1 cellular context compared by ENCODE assay signal in the genomic region with DNA sequence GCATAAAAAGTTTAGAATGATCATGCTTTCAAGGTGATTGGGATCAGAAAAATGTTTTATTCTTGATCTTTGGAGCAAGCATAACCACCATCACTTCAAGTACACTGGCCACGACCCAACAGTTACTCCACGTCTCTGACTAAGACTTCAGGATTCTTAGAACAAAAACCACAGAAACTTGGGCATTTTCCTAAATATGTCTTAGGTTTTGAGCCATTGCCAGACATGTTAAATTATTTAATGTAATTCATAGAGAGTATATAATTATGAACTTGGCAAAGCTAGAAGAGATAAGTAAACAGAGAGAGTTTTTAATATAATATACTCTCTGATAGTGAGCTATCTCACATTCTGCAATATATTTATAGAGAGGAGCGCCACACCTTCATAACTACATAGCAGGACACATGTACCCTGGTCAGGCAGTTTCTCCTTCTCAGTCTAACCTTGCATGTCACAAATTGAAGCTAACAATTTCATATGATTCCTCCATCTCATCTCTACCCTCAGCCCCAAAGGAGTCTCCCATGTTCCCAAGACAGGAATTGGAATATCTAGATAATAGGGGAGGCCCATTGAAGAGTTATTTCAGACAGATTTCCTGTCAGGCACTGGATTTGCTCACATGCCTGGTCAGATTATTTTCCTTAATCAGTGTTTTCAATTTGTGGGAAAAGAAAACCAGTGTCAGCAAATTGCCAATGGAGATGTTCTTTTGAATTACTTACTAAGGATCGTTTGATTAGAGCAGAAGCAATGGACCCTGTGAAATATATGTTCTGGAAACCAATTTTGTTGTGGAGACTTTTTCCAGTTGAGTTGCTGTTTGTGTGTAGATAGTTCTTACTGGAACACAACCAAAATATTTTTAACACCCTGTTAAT.
A peak's percentile ranks its signal among the peaks of the same experiment; 100 is the strongest.
TF ChIP-seq lines count a peak whose summit lies in the region.

No MANE protein-coding gene starts in this region.

TF ChIP-seq in SK-N-SH treated with all-trans-retinoic acid at 6 μM for 48 hours, 23 proteins besides CTCF, POLR2A, EP300 and RAD21 (continued from another document):
- TF ChIP-seq, protein P1, sequence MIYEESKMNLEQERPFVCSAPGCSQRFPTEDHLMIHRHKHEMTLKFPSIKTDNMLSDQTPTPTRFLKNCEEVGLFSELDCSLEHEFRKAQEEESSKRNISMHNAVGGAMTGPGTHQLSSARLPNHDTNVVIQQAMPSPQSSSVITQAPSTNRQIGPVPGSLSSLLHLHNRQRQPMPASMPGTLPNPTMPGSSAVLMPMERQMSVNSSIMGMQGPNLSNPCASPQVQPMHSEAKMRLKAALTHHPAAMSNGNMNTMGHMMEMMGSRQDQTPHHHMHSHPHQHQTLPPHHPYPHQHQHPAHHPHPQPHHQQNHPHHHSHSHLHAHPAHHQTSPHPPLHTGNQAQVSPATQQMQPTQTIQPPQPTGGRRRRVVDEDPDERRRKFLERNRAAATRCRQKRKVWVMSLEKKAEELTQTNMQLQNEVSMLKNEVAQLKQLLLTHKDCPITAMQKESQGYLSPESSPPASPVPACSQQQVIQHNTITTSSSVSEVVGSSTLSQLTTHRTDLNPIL (CRISPR knock-in tag; IDR thresholded peaks at IDR 0.05; ENCODE audit: low read depth), result peak; percentile 74; the same call in 1 of the 2 replicates
- TF ChIP-seq ISL1 (CRISPR knock-in tag; IDR thresholded peaks at IDR 0.05), result peak; percentile 99
